17 cellular contexts compared by ENCODE assay signal in genomic region chr20:58553166-58553696, GRCh38. TPM values are rescaled to one million over a fixed set of nuclear protein-coding genes. Genes with fewer than 3 reads are reported as not detected.
DNase-seq lines count a peak whose midpoint lies in the region; TF ChIP-seq lines count a peak whose summit lies in the region.
"Had no signal": no experiment of that assay in that cellular context is flagged by ENCODE, and none has a peak within 500 bp of the region (broad histone marks: within the 10 kb centered on the region; RNA-seq: fewer than 3 reads in every experiment).

No MANE protein-coding gene starts in this region.

- no peak for TF ChIP-seq POLR2A in sigmoid colon (IDR thresholded peaks at IDR 0.05)

- no peaks in the 10 kb centered on the region for H3K27me3 ChIP-seq in sigmoid colon
- H3K27me3 ChIP-seq: Peyer's patch had no signal

- WGBS in sigmoid colon, 2 donors = 91 to 97% methylated on average over 2 of the region's 2 CpGs

- TF ChIP-seq CTCF in HEK293 (tag by site-specific recombination; IDR thresholded peaks at IDR 0.05) (no peak), sigmoid colon (IDR thresholded peaks at IDR 0.05) (no peak)

- POLR2A ChIA-PET in HEK293 (lab: Yijun Ruan, JAX) = no interaction called here

- H3K9me3 ChIP-seq in HEK293 (ENCODE audit: control insufficient read depth, insufficient read depth, low read depth, low read length) = no peaks in the 10 kb centered on the region
- no peaks in the 10 kb centered on the region for H3K9me3 ChIP-seq in sigmoid colon
- H3K9me3 ChIP-seq: Peyer's patch had no signal

- H3K36me3 ChIP-seq in HEK293 (ENCODE audit: control insufficient read depth in 2 of 2, insufficient read depth in 1 of 2, low read length in 2 of 2) = no peaks in the 10 kb centered on the region
- H3K36me3 ChIP-seq in sigmoid colon = no peaks in the 10 kb centered on the region
- H3K36me3 ChIP-seq: Peyer's patch had no signal

- no peaks in the 10 kb centered on the region for H3K4me1 ChIP-seq in HEK293 (ENCODE audit: control insufficient read depth, insufficient read depth, low read length)
- H3K4me1 ChIP-seq in sigmoid colon = peaks cover 0 to 31% (median 21%) of the 10 kb centered on the region in 4 donors
- H3K4me1 ChIP-seq: Peyer's patch had no signal

- H3K4me3 ChIP-seq in HEK293 (ENCODE audit: low read depth, low read length) (no peak overlapping the region), sigmoid colon (no peak overlapping the region)
- H3K4me3 ChIP-seq: K562, Peyer's patch, SK-N-MC had no signal

- peak; percentile 25 for DNase-seq in islet precursor cell
- peak; percentile 20 for DNase-seq in sigmoid colon
- DNase-seq in hippocampal formation (lab: John Stamatoyannopoulos, UW) = no peak
- no peak for DNase-seq in HuH-7 (ENCODE audit: low spot score)
- DNase-seq in NCI-H146 treated with DMSO at 0.1 percent for 48 hours (lab: John Stamatoyannopoulos, UW; ENCODE audit: unreplicated experiment) = no peak
- DNase-seq: C1 segment of cervical spinal cord; CD8-positive, alpha-beta memory T cell; NCI-H1092 treated with DMSO at 0.1 percent for 48 hours; NCI-H1694; NCI-H2081 treated with DMSO at 0.1 percent for 48 hours; Peyer's patch; SHP77 had no signal

- H3K27ac ChIP-seq in HEK293 (ENCODE audit: extremely low read depth, low read depth, low read length) = no peak overlapping the region
- peak overlapping the region in 3 of 4 donors; percentile 7 to 63 (median 58) for H3K27ac ChIP-seq in sigmoid colon
- H3K27ac ChIP-seq: Peyer's patch, SK-N-MC had no signal

- CTCF ChIA-PET in HEK293 (lab: Yijun Ruan, JAX) = no interaction called here

- TF ChIP-seq EP300 in sigmoid colon (IDR thresholded peaks at IDR 0.05) = no peak

- intact Hi-C loops in sigmoid colon (cut with DNase I) = no loop called here

TF ChIP-seq in HEK293, 187 proteins besides CTCF, POLR2A, EP300 and RAD21:
- TF ChIP-seq SETDB1 (IDR thresholded peaks at IDR 0.05; ENCODE audit: insufficient read length, low read length) (no peak), ZFP3 (tag by site-specific recombination; IDR thresholded peaks at IDR 0.05; ENCODE audit: low read depth) (peak; percentile 85)
TF ChIP-seq in HEK293: peak in this region for 1.

TF ChIP-seq in PFSK-1, 5 proteins besides CTCF, POLR2A, EP300 and RAD21:
- TF ChIP-seq POLR2AphosphoS5 (IDR thresholded peaks at IDR 0.05; ENCODE audit: low read depth, low read length) (no peak), REST (IDR thresholded peaks at IDR 0.05; ENCODE audit: insufficient read depth in 1 of 2, low read depth in 2 of 2, low read length in 2 of 2) (no peak), SIN3A (IDR thresholded peaks at IDR 0.05; ENCODE audit: borderline replicate concordance, insufficient read depth, low read length) (no peak), FOXP2 (optimal IDR thresholded peaks at IDR 0.05; ENCODE audit: borderline replicate concordance, extremely low read depth, extremely low read length, insufficient read depth) (no peak), TAF1 (IDR thresholded peaks at IDR 0.05; ENCODE audit: borderline replicate concordance, insufficient read depth, low read length) (peak; percentile 31; the same call in 1 of the 2 replicates)

RNA-seq across cellular contexts. Expression of gene APCDD1L, which starts 38.0 kb away (rescaled TPM):
- not detected for polyA plus RNA-seq in PFSK-1 (2012; ENCODE audit: insufficient read length, low read depth)
- 1 to 10 TPM in 3 of 4 donors, under 1 TPM in 1; 0.33 to 1.9 (median 1.6) TPM for total RNA-seq in sigmoid colon
- under 1 TPM in 2 of 3 donors, not detected in 1; 0.22 to 0.23 TPM for polyA plus RNA-seq in sigmoid colon
- total RNA-seq: CD8-positive, alpha-beta memory T cell; K562; NCI-H460; Peyer's patch had no signal
- polyA plus RNA-seq: CD8-positive, alpha-beta memory T cell; K562 had no signal

Comparison
In these comparisons a context has a peak if more than half of its experiments do, and no peak if none do; other contexts are left out.
1. DNase-seq: peak in islet precursor cell (single experiment) and sigmoid colon (single experiment); none in hippocampal formation (0 of 2), HuH-7 (single experiment) and NCI-H146 treated with DMSO at 0.1 percent for 48 hours (single experiment).